17 cellular contexts compared by ENCODE assay signal in genomic region chr4:24279911-24280375, GRCh38.
DNase-seq lines count a peak whose midpoint lies in the region; ATAC-seq and TF ChIP-seq lines count a peak whose summit lies in the region.
"Had no signal": no experiment of that assay in that cellular context is flagged by ENCODE, and none has a peak within 500 bp of the region (broad histone marks: within the 10 kb centered on the region; RNA-seq: fewer than 3 reads in every experiment).

No MANE protein-coding gene starts in this region.

- in situ Hi-C loops in gastrocnemius medialis (cut with MboI; ENCODE audit: low sequenced_read_pairs in 4 of 4) = no loop called here

- H3K36me3 ChIP-seq in right atrium auricular region (no peaks in the 10 kb centered on the region), gastrocnemius medialis (no peaks in the 10 kb centered on the region)
- H3K36me3 ChIP-seq: BE2C had no signal

- no peak for TF ChIP-seq POLR2A in gastrocnemius medialis (IDR thresholded peaks at IDR 0.05)

- peak in 1 of 2 donors; percentile 30 for ATAC-seq in gastrocnemius medialis
- no peak for ATAC-seq in HG02571 (IDR thresholded peaks at IDR 0.05; ENCODE audit: unreplicated experiment)
- ATAC-seq: PC-3 had no signal

- DNase-seq in LNCaP clone FGC (ENCODE audit: low read depth) (peak; percentile 8), cerebellum (ENCODE audit: low spot score) (peak; percentile 47), right atrium auricular region (ENCODE audit: low spot score) (no peak), gastrocnemius medialis (no peak), anterior cingulate cortex (lab: John Stamatoyannopoulos, UW) (no peak), T-helper 2 cell (no peak), kidney glomerular epithelial cell (lab: John Stamatoyannopoulos, UW) (no peak)
- DNase-seq: BE2C; CD4-positive, CD25-positive, alpha-beta regulatory T cell; COR-L47; DMS 273 treated with DMSO at 0.1 percent for 48 hours; KBM-7; NCI-H1105 treated with DMSO at 0.1 percent for 48 hours; NCI-H1694 treated with DMSO at 0.1 percent for 48 hours; NCI-H526; PC-3 had no signal

- no peaks in the 10 kb centered on the region for H3K27me3 ChIP-seq in right atrium auricular region
- H3K27me3 ChIP-seq in gastrocnemius medialis = no peaks in the 10 kb centered on the region
- H3K27me3 ChIP-seq: BE2C had no signal

- no peak overlapping the region for H3K4me3 ChIP-seq in LNCaP clone FGC (ENCODE audit: low read depth, low read length)
- H3K4me3 ChIP-seq in right atrium auricular region = peak overlapping the region; percentile 2 to 19
- H3K4me3 ChIP-seq in gastrocnemius medialis = peak overlapping the region; percentile 8 to 29 (median 24)

- peak overlapping the region; percentile 71 to 81 for H3K27ac ChIP-seq in right atrium auricular region
- H3K27ac ChIP-seq in gastrocnemius medialis = peak overlapping the region in 3 of 4 donors; percentile 37 to 48 (median 41)

- H3K4me1 ChIP-seq in right atrium auricular region = no peaks in the 10 kb centered on the region
- H3K4me1 ChIP-seq in gastrocnemius medialis = peaks cover 4 to 11% of the 10 kb centered on the region in 2 donors
- H3K4me1 ChIP-seq: BE2C had no signal

- intact Hi-C loops in gastrocnemius medialis (cut with DNase I; ENCODE audit: low total_unique reads) = no loop called here

- no peaks in the 10 kb centered on the region for H3K9me3 ChIP-seq in right atrium auricular region
- H3K9me3 ChIP-seq in gastrocnemius medialis = no peaks in the 10 kb centered on the region
- H3K9me3 ChIP-seq: BE2C had no signal

- TF ChIP-seq CTCF in LNCaP clone FGC (IDR thresholded peaks at IDR 0.05; ENCODE audit: control insufficient read depth, extremely low read depth, insufficient read depth) (no peak), right atrium auricular region (IDR thresholded peaks at IDR 0.05) (no peak), gastrocnemius medialis (IDR thresholded peaks at IDR 0.05 in 4 of 5, conservative IDR thresholded peaks at IDR 0.05 in 1 of 5) (no peak)

Comparison
In these comparisons a context has a peak if more than half of its experiments do, and no peak if none do; other contexts are left out.
1. DNase-seq: peak in LNCaP clone FGC (single experiment) and cerebellum (single experiment); none in right atrium auricular region (single experiment), gastrocnemius medialis (0 of 2), anterior cingulate cortex (0 of 58), T-helper 2 cell (0 of 5) and kidney glomerular epithelial cell (single experiment).